ENCODE assay signal across 22 cellular contexts in the genomic region with DNA sequence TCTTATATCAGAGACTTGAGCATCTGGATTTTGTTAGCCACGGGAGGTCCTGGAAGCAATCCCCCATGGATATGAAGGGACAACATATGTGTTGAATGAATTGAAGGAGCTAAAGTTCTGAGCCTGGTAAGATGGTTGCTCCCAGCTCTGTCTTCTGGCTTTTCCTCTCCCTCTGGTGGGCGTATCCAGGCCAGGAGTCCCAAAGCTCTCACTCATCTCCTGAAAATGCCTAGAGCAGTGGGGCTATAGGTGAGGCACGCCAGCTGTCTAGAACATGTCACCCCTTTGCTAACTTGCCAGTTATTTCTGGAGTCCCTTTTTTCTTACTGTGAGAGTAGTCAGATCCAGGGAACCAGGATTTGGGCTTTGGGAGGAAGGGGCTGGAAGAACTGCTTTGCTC.
DNase-seq lines count a peak whose midpoint lies in the region; ATAC-seq and TF ChIP-seq lines count a peak whose summit lies in the region.
"Had no signal": no experiment of that assay in that cellular context is flagged by ENCODE, and none has a peak within 500 bp of the region (broad histone marks: within the 10 kb centered on the region; RNA-seq: fewer than 3 reads in every experiment).

No MANE protein-coding gene starts in this region.

- no peak overlapping the region for H3K4me3 Mint-ChIP-seq in progenitor cell of endocrine pancreas (ENCODE audit: low read depth)
- H3K4me3 Mint-ChIP-seq: CD4-positive, alpha-beta T cell had no signal

- no peaks in the 10 kb centered on the region for H3K36me3 ChIP-seq in Peyer's patch
- H3K36me3 ChIP-seq in hepatocyte (replicated peaks; ENCODE audit: insufficient read depth, low read depth), result no peaks in the 10 kb centered on the region
- H3K36me3 ChIP-seq: BLaER1, HAP-1, MG63, SJCRH30 had no signal

- DNase-seq in Peyer's patch (no peak), hepatocyte (ENCODE audit: low spot score) (no peak), progenitor cell of endocrine pancreas (ENCODE audit: low spot score, unreplicated experiment) (no peak), left ventricle myocardium superior (no peak), NCI-H1417 (lab: John Stamatoyannopoulos, UW) (no peak), retina (no peak)
- no peak for DNase-seq in activated T-cell treated with anti-CD3 and anti-CD28 coated beads, Interleukin-2, amount 50 U/mL, for 1 hour
- DNase-seq: CD4-positive, alpha-beta T cell; COR-L47; DMS79; NCI-H1048; NCI-H1436; NCI-H187 treated with DMSO at 0.1 percent for 48 hours; NCI-H2227 treated with DMSO at 0.1 percent for 48 hours; NCI-H524; NCI-H774; NK-92 treated with Interleukin-12 subunit alpha and Interleukin-12 subunit beta, amount 100 ng/mL, for 24 hours; SJCRH30 had no signal

- no peaks in the 10 kb centered on the region for H3K9me3 Mint-ChIP-seq in progenitor cell of endocrine pancreas (ENCODE audit: low read depth)
- H3K9me3 Mint-ChIP-seq: CD4-positive, alpha-beta T cell had no signal

- H3K9me3 ChIP-seq in Peyer's patch (no peaks in the 10 kb centered on the region), hepatocyte (ENCODE audit: low read depth) (no peaks in the 10 kb centered on the region)
- H3K9me3 ChIP-seq: BLaER1, HAP-1, MG63, SJCRH30 had no signal

- TF ChIP-seq CTCF in Peyer's patch (IDR thresholded peaks at IDR 0.05) (no peak), hepatocyte (IDR thresholded peaks at IDR 0.05; ENCODE audit: poor library complexity) (no peak), progenitor cell of endocrine pancreas (IDR thresholded peaks at IDR 0.05; ENCODE audit: unreplicated experiment) (no peak)

- H2AFZ ChIP-seq in hepatocyte, result peak overlapping the region; percentile 10

- H3K4me3 ChIP-seq in Peyer's patch (no peak overlapping the region), hepatocyte (no peak overlapping the region)
- H3K4me3 ChIP-seq: BLaER1, HAP-1, K562, SJCRH30 had no signal

- no peak for ATAC-seq in left ventricle myocardium superior
- ATAC-seq: K562 had no signal

- H3K27me3 ChIP-seq in Peyer's patch, result no peaks in the 10 kb centered on the region
- no peaks in the 10 kb centered on the region for H3K27me3 ChIP-seq in hepatocyte
- H3K27me3 ChIP-seq: BLaER1, MG63, SJCRH30 had no signal

- no peaks in the 10 kb centered on the region for H3K9me2 ChIP-seq in hepatocyte (replicated peaks; ENCODE audit: insufficient read depth)

- WGBS in hepatocyte (ENCODE audit: low lambda C conversion rate, missing lambda C conversion rate), result 77% methylated on average over 3 of the region's 3 CpGs

- no peaks in the 10 kb centered on the region for H3K79me2 ChIP-seq in hepatocyte

- intact Hi-C loops in left ventricle myocardium superior (cut with micrococcal nuclease), result no loop called here

- peak overlapping the region; percentile 30 for H3K27ac Mint-ChIP-seq in progenitor cell of endocrine pancreas
- H3K27ac Mint-ChIP-seq: CD4-positive, alpha-beta T cell had no signal

- peak overlapping the region in 3 of 4 donors; percentile 40 to 76 (median 65) for H3K27ac ChIP-seq in Peyer's patch
- peak overlapping the region; percentile 56 for H3K27ac ChIP-seq in hepatocyte
- H3K27ac ChIP-seq: BLaER1, SJCRH30 had no signal

- no peaks in the 10 kb centered on the region for H3K36me3 Mint-ChIP-seq in progenitor cell of endocrine pancreas (ENCODE audit: insufficient read depth)

- peaks cover 3% of the 10 kb centered on the region for H3K4me1 Mint-ChIP-seq in progenitor cell of endocrine pancreas (ENCODE audit: low read depth)

- peak overlapping the region; percentile 39 for H3K4me2 ChIP-seq in hepatocyte
- H3K4me2 ChIP-seq: BLaER1 had no signal

- no peaks in the 10 kb centered on the region for H4K20me1 ChIP-seq in hepatocyte (ENCODE audit: insufficient read depth, poor library complexity, severe bottlenecking)
- H4K20me1 ChIP-seq: BLaER1 had no signal

- peaks cover 0 to 22% (median 2%) of the 10 kb centered on the region in 4 donors for H3K4me1 ChIP-seq in Peyer's patch
- peaks cover 13% of the 10 kb centered on the region for H3K4me1 ChIP-seq in hepatocyte (ENCODE audit: insufficient read depth)
- H3K4me1 ChIP-seq: BLaER1, HAP-1, SJCRH30 had no signal

- TF ChIP-seq POLR2A in Peyer's patch (IDR thresholded peaks at IDR 0.05), result no peak

- no peaks in the 10 kb centered on the region for H3K27me3 Mint-ChIP-seq in progenitor cell of endocrine pancreas
